ENCODE assay signal across 17 cellular contexts in the genomic region with DNA sequence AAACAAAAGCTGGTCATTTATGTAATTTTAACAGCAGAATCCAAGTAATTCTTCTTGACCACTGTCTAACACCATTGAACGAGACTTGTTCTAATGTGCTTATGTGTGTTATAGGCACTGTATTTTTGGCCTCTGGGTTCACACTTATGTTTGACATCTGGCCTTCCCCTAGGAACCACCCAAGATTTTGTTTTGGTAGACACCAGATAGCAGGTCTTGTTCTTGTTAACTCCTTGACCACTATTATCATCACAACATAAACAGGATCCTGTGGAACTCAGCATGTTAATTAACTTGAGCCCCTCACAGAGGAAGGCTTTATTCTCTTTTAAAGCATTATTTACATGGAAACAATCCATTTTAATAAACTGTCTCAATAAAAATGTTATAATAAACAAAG.
"Had no signal": no experiment of that assay in that cellular context is flagged by ENCODE, and none has a peak within 500 bp of the region (broad histone marks: within the 10 kb centered on the region; RNA-seq: fewer than 3 reads in every experiment).

No MANE protein-coding gene starts in this region.

- DNase-seq: effector memory CD8-positive, alpha-beta T cell; erythroblast; foreskin keratinocyte; mammary epithelial cell; mucosa of descending colon; naive thymus-derived CD8-positive, alpha-beta T cell; posterior cingulate gyrus; sigmoid colon; stimulated activated CD4-positive, alpha-beta T cell treated with anti-CD3 and anti-CD28 coated beads, Interleukin-12 subunit alpha, Interleukin-12 subunit beta, amount 100 ng/mL, for 4 hours; stimulated activated naive CD4-positive, alpha-beta T cell; stomach; substantia nigra; trophoblast cell had no signal

- H3K4me3 ChIP-seq: mucosa of descending colon, right atrium auricular region, sigmoid colon, skin epidermis, stomach had no signal

- H3K9me3 Mint-ChIP-seq: dendritic cell treated with granulocyte-macrophage colony-stimulating factor and Interleukin-4, amounts not matched to agents 40 ng/mL and 50 ng/mL, for 4 days; naive thymus-derived CD8-positive, alpha-beta T cell had no signal

- H3K4me1 Mint-ChIP-seq: naive thymus-derived CD8-positive, alpha-beta T cell had no signal

- H3K27ac Mint-ChIP-seq: dendritic cell treated with granulocyte-macrophage colony-stimulating factor and Interleukin-4, amounts not matched to agents 40 ng/mL and 50 ng/mL, for 4 days; effector memory CD8-positive, alpha-beta T cell; naive thymus-derived CD8-positive, alpha-beta T cell had no signal

- H3K4me3 Mint-ChIP-seq: dendritic cell treated with granulocyte-macrophage colony-stimulating factor and Interleukin-4, amounts not matched to agents 40 ng/mL and 50 ng/mL, for 4 days; effector memory CD8-positive, alpha-beta T cell; naive thymus-derived CD8-positive, alpha-beta T cell had no signal

- H3K27me3 ChIP-seq: foreskin keratinocyte, right atrium auricular region, sigmoid colon, stomach had no signal

- ATAC-seq: effector memory CD8-positive, alpha-beta T cell; foreskin keratinocyte; left lobe of liver; mucosa of descending colon; naive thymus-derived CD8-positive, alpha-beta T cell had no signal

- H3K27ac ChIP-seq: foreskin keratinocyte, right atrium auricular region, sigmoid colon, skin epidermis, stomach had no signal

- H3K36me3 ChIP-seq: right atrium auricular region, sigmoid colon, stomach had no signal

- H3K36me3 Mint-ChIP-seq: naive thymus-derived CD8-positive, alpha-beta T cell had no signal

- H3K27me3 Mint-ChIP-seq: dendritic cell treated with granulocyte-macrophage colony-stimulating factor and Interleukin-4, amounts not matched to agents 40 ng/mL and 50 ng/mL, for 4 days; effector memory CD8-positive, alpha-beta T cell had no signal

- H3K4me1 ChIP-seq: foreskin keratinocyte, right atrium auricular region had no signal

- H3K9me3 ChIP-seq: mucosa of descending colon, right atrium auricular region, sigmoid colon, stomach had no signal
